Comparison of ENCODE assay signal across 8 cellular contexts in genomic region chr20:45969712-45970634, GRCh38. TPM values are rescaled to one million over a fixed set of nuclear protein-coding genes. Genes with fewer than 3 reads are reported as not detected.
DNase-seq lines count a peak whose midpoint lies in the region; ATAC-seq and TF ChIP-seq lines count a peak whose summit lies in the region.

No MANE protein-coding gene starts in this region.

- peak overlapping the region; percentile 91 for H2BK5ac ChIP-seq in mesenchymal stem cell (ENCODE audit: low read depth, low read length, poor library complexity, severe bottlenecking)

- intact Hi-C loops in upper lobe of right lung (cut with DNase I): no loop called here

- H3K9ac ChIP-seq in Karpas-422 (ENCODE audit: low read length) (peak overlapping the region; percentile 81), mesenchymal stem cell (ENCODE audit: low read length) (peak overlapping the region; percentile 99)

- peak overlapping the region; percentile 21 for H2BK15ac ChIP-seq in mesenchymal stem cell (ENCODE audit: low read depth, poor library complexity, severe bottlenecking)

- H3K4me3 ChIP-seq in Karpas-422 (ENCODE audit: low read length) (peak overlapping the region; percentile 81), mesenchymal stem cell (ENCODE audit: insufficient read depth in 1 of 2, low read depth in 1 of 2, low read length in 2 of 2) (peak overlapping the region in 1 of 2 experiments; percentile 97), upper lobe of right lung (peak overlapping the region; percentile 99)

- no peak overlapping the region for H3K14ac ChIP-seq in mesenchymal stem cell (ENCODE audit: low read length in 2 of 2)

- H3K27me3 ChIP-seq in Karpas-422 (ENCODE audit: low read length) (no peaks in the 10 kb centered on the region), mesenchymal stem cell (ENCODE audit: control insufficient read depth in 1 of 2, insufficient read depth in 1 of 2, low read length in 2 of 2) (no peaks in the 10 kb centered on the region), upper lobe of right lung (no peaks in the 10 kb centered on the region)

- H2AFZ ChIP-seq in Karpas-422 (ENCODE audit: low read length) (peak overlapping the region; percentile 35; the same call in 1 of the 2 replicates), mesenchymal stem cell (ENCODE audit: low read depth, low read length) (no peak overlapping the region)

- peak overlapping the region; percentile 20 to 56 for H2BK12ac ChIP-seq in mesenchymal stem cell (ENCODE audit: low read length in 2 of 2)

- H4K20me1 ChIP-seq in Karpas-422 (ENCODE audit: insufficient read depth, low read depth, low read length): no peaks in the 10 kb centered on the region

- no peak overlapping the region for H3K4ac ChIP-seq in mesenchymal stem cell (ENCODE audit: low read depth in 1 of 2, low read length in 2 of 2)

- DNase-seq in NCI-H2081 (lab: John Stamatoyannopoulos, UW): peak; percentile 51 to 68
- no peak for DNase-seq in NCI-H2081 treated with DMSO at 0.1 percent for 48 hours (lab: John Stamatoyannopoulos, UW)
- peak; percentile 58 for DNase-seq in Karpas-422
- DNase-seq in SHP77 (lab: John Stamatoyannopoulos, UW): peak; percentile 42 to 57
- DNase-seq in dedifferentiated amniotic fluid mesenchymal stem cell (ENCODE audit: extremely low spot score): peak; percentile 40
- peak; percentile 74 for DNase-seq in mesenchymal stem cell
- peak; percentile 62 for DNase-seq in upper lobe of right lung
- DNase-seq in OCI-M2 (lab: John Stamatoyannopoulos, UW; ENCODE audit: unreplicated experiment): no peak

- H3K4me2 ChIP-seq in Karpas-422 (ENCODE audit: low read depth, low read length, poor library complexity, severe bottlenecking) (peak overlapping the region; percentile 67), mesenchymal stem cell (ENCODE audit: low read length, poor library complexity, severe bottlenecking) (peak overlapping the region; percentile 79)

- peaks cover 30% of the 10 kb centered on the region for H3K79me2 ChIP-seq in Karpas-422 (ENCODE audit: low read length)

- no peaks in the 10 kb centered on the region for H3K9me2 ChIP-seq in Karpas-422 (replicated peaks; ENCODE audit: insufficient read depth, low read length)

- H3K18ac ChIP-seq in mesenchymal stem cell (ENCODE audit: low read depth in 1 of 2, low read length in 2 of 2): peak overlapping the region in 1 of 2 experiments; percentile 25

- no peak overlapping the region for H2BK120ac ChIP-seq in mesenchymal stem cell (ENCODE audit: low read depth, low read length)

- no peak for ATAC-seq in upper lobe of right lung

- peak overlapping the region; percentile 66 for H4K8ac ChIP-seq in mesenchymal stem cell (ENCODE audit: low read length)

- H3K4me1 ChIP-seq in Karpas-422 (ENCODE audit: low read length) (peaks cover 24% of the 10 kb centered on the region), mesenchymal stem cell (ENCODE audit: control insufficient read depth, insufficient read depth, low read depth, low read length) (peaks cover 31% of the 10 kb centered on the region), upper lobe of right lung (peaks cover 16% of the 10 kb centered on the region)

- peak; percentile 58 for TF ChIP-seq CTCF in upper lobe of right lung (IDR thresholded peaks at IDR 0.05)

- no peak overlapping the region for H3K23ac ChIP-seq in mesenchymal stem cell (ENCODE audit: low read length in 2 of 2)

- H3K27ac ChIP-seq in Karpas-422 (ENCODE audit: low read length): peak overlapping the region; percentile 95
- H3K27ac ChIP-seq in mesenchymal stem cell (ENCODE audit: low read length, poor library complexity, severe bottlenecking): peak overlapping the region; percentile 99
- peak overlapping the region; percentile 100 for H3K27ac ChIP-seq in upper lobe of right lung

- H4K91ac ChIP-seq in mesenchymal stem cell (ENCODE audit: low read length): no peak overlapping the region

- WGBS in mesenchymal stem cell: 61% methylated on average over 5 of the region's 6 CpGs

- H3K36me3 ChIP-seq in Karpas-422 (ENCODE audit: insufficient read depth, low read length) (peaks cover 13% of the 10 kb centered on the region; the same call in 1 of the 2 replicates), mesenchymal stem cell (ENCODE audit: control insufficient read depth in 1 of 2, insufficient read depth in 2 of 2, low read depth in 1 of 2, low read length in 2 of 2) (peaks cover 34 to 38% of the 10 kb centered on the region in 2 experiments), upper lobe of right lung (peaks cover 47% of the 10 kb centered on the region)

- H2AK5ac ChIP-seq in mesenchymal stem cell (ENCODE audit: low read length, severe bottlenecking): peak overlapping the region; percentile 71

- H3K79me1 ChIP-seq in mesenchymal stem cell (replicated peaks; ENCODE audit: low read length, poor library complexity, severe bottlenecking): peaks cover 14% of the 10 kb centered on the region

- H3K9me3 ChIP-seq in Karpas-422 (ENCODE audit: low read length) (no peaks in the 10 kb centered on the region), mesenchymal stem cell (ENCODE audit: control insufficient read depth, low read length) (no peaks in the 10 kb centered on the region), upper lobe of right lung (no peaks in the 10 kb centered on the region)

RNA-seq across cellular contexts. Expression of gene ZNF335, which starts 2.0 kb away (rescaled TPM):
- 13.2 and 20.3 TPM in 2 replicates for total RNA-seq in Karpas-422 (2014; rRNA removed; shearing (Covaris generic); ENCODE audit: low replicate concordance)
- polyA plus RNA-seq in mesenchymal stem cell (2013, experiment 1 of 2): 9.5 TPM
- 9.3 TPM for polyA plus RNA-seq in mesenchymal stem cell (2013, experiment 2 of 2)
- 19.1 TPM for total RNA-seq in upper lobe of right lung

RNA-seq across cellular contexts. Expression of gene PCIF1, which starts 35.5 kb away (rescaled TPM):
- total RNA-seq in Karpas-422 (2014; rRNA removed; shearing (Covaris generic); ENCODE audit: low replicate concordance): 10.0 and 12.0 TPM in 2 replicates
- polyA plus RNA-seq in mesenchymal stem cell (2013, experiment 1 of 2): 16.7 TPM
- polyA plus RNA-seq in mesenchymal stem cell (2013, experiment 2 of 2): 17.3 TPM
- total RNA-seq in upper lobe of right lung: 43.1 TPM

RNA-seq across cellular contexts. Expression of gene MMP9, which starts 38.7 kb away (rescaled TPM):
- not detected in 2 replicates for total RNA-seq in Karpas-422 (2014; rRNA removed; shearing (Covaris generic); ENCODE audit: low replicate concordance)
- polyA plus RNA-seq in mesenchymal stem cell (2013, experiment 1 of 2): not detected
- polyA plus RNA-seq in mesenchymal stem cell (2013, experiment 2 of 2): not detected
- 5.5 TPM for total RNA-seq in upper lobe of right lung

RNA-seq across cellular contexts. Expression of gene PLTP, which starts 58.0 kb away (rescaled TPM):
- 19.8 and 29.0 TPM in 2 replicates for total RNA-seq in Karpas-422 (2014; rRNA removed; shearing (Covaris generic); ENCODE audit: low replicate concordance)
- polyA plus RNA-seq in mesenchymal stem cell (2013, experiment 1 of 2): 175 TPM
- polyA plus RNA-seq in mesenchymal stem cell (2013, experiment 2 of 2): 164 TPM
- total RNA-seq in upper lobe of right lung: 65.9 TPM

RNA-seq across cellular contexts. Expression of gene SLC12A5, which starts 59.0 kb away (rescaled TPM):
- not detected in 2 replicates for total RNA-seq in Karpas-422 (2014; rRNA removed; shearing (Covaris generic); ENCODE audit: low replicate concordance)
- 8.0 TPM for polyA plus RNA-seq in mesenchymal stem cell (2013, experiment 1 of 2)
- polyA plus RNA-seq in mesenchymal stem cell (2013, experiment 2 of 2): 8.4 TPM
- 2.0 TPM for total RNA-seq in upper lobe of right lung

Comparison
In these comparisons a context has a peak if more than half of its experiments do, and no peak if none do; other contexts are left out.
1. DNase-seq: peak in NCI-H2081 (2 of 2), Karpas-422 (single experiment), SHP77 (2 of 2), dedifferentiated amniotic fluid mesenchymal stem cell (single experiment), mesenchymal stem cell (single experiment) and upper lobe of right lung (single experiment); none in NCI-H2081 treated with DMSO at 0.1 percent for 48 hours (single experiment) and OCI-M2 (single experiment).
2. Peak in every context shown above with its lines, with median percentiles within 50 percentile points of each other: H3K27ac ChIP-seq.